Comparison of ENCODE assay signal across 8 cellular contexts in genomic region chr10:104336829-104337526, GRCh38. TPM values are rescaled to one million over a fixed set of nuclear protein-coding genes. Genes with fewer than 3 reads are reported as not detected.
DNase-seq lines count a peak whose midpoint lies in the region; ATAC-seq lines count a peak whose summit lies in the region.

No MANE protein-coding gene starts in this region.

- peak overlapping the region; percentile 92; the same call in 1 of the 2 replicates for H3K9ac ChIP-seq in iPS-20b (ENCODE audit: low read depth, low read length)

- H3K36me3 Mint-ChIP-seq in activated CD4-positive, alpha-beta T cell treated with anti-CD3 and anti-CD28 coated beads for 36 hours (ENCODE audit: low read depth): peaks cover 25% of the 10 kb centered on the region
- H3K36me3 Mint-ChIP-seq in activated T-helper 17 cell treated with anti-CD3 and anti-CD28 coated beads, Interleukin-2, amount 50 U/mL, for 72 hours (ENCODE audit: low read depth): peaks cover 25% of the 10 kb centered on the region

- H3K27me3 ChIP-seq in iPS-20b (ENCODE audit: insufficient read depth, low read length): peaks cover 9% of the 10 kb centered on the region

- H3K9me3 ChIP-seq in iPS-20b (ENCODE audit: insufficient read depth, low read depth, low read length): no peaks in the 10 kb centered on the region

- no peaks in the 10 kb centered on the region for H3K27me3 Mint-ChIP-seq in activated CD4-positive, alpha-beta T cell treated with anti-CD3 and anti-CD28 coated beads for 36 hours
- H3K27me3 Mint-ChIP-seq in activated T-helper 17 cell treated with anti-CD3 and anti-CD28 coated beads, Interleukin-2, amount 50 U/mL, for 72 hours: peaks cover 4% of the 10 kb centered on the region
- peaks cover 9% of the 10 kb centered on the region for H3K27me3 Mint-ChIP-seq in stimulated activated naive CD8-positive, alpha-beta T cell treated with anti-CD3 and anti-CD28 coated beads, Interleukin-15, amount 100 ng/mL, for 72 hours

- peak overlapping the region; percentile 64 for H3K27ac ChIP-seq in iPS-20b (ENCODE audit: low read length)

- CTCF ChIA-PET in activated CD4-positive, alpha-beta T cell treated with anti-CD3 and anti-CD28 coated beads for 36 hours (lab: Charles Lee): interaction anchor here (0.6 to 5.3 kb wide), 10 partner anchors 9 to 74 kb away, joined by 3 to 64 read pairs (median 4); no protein-coding TSS in a partner anchor

- H3K27ac Mint-ChIP-seq in activated CD4-positive, alpha-beta T cell treated with anti-CD3 and anti-CD28 coated beads for 36 hours: peak overlapping the region; percentile 95
- H3K27ac Mint-ChIP-seq in activated T-helper 17 cell treated with anti-CD3 and anti-CD28 coated beads, Interleukin-2, amount 50 U/mL, for 72 hours: peak overlapping the region; percentile 97
- peak overlapping the region; percentile 97 to 100 for H3K27ac Mint-ChIP-seq in stimulated activated naive CD8-positive, alpha-beta T cell treated with anti-CD3 and anti-CD28 coated beads, Interleukin-15, amount 100 ng/mL, for 72 hours

- H3K9me3 Mint-ChIP-seq in activated CD4-positive, alpha-beta T cell treated with anti-CD3 and anti-CD28 coated beads for 36 hours (ENCODE audit: low read depth): no peaks in the 10 kb centered on the region
- H3K9me3 Mint-ChIP-seq in activated T-helper 17 cell treated with anti-CD3 and anti-CD28 coated beads, Interleukin-2, amount 50 U/mL, for 72 hours: no peaks in the 10 kb centered on the region
- no peaks in the 10 kb centered on the region for H3K9me3 Mint-ChIP-seq in stimulated activated naive CD8-positive, alpha-beta T cell treated with anti-CD3 and anti-CD28 coated beads, Interleukin-15, amount 100 ng/mL, for 72 hours

- peaks cover 55% of the 10 kb centered on the region for H3K4me1 Mint-ChIP-seq in activated CD4-positive, alpha-beta T cell treated with anti-CD3 and anti-CD28 coated beads for 36 hours
- peaks cover 25% of the 10 kb centered on the region for H3K4me1 Mint-ChIP-seq in activated T-helper 17 cell treated with anti-CD3 and anti-CD28 coated beads, Interleukin-2, amount 50 U/mL, for 72 hours
- H3K4me1 Mint-ChIP-seq in stimulated activated naive CD8-positive, alpha-beta T cell treated with anti-CD3 and anti-CD28 coated beads, Interleukin-15, amount 100 ng/mL, for 72 hours: peaks cover 68% of the 10 kb centered on the region

- ATAC-seq in activated CD4-positive, alpha-beta T cell treated with anti-CD3 and anti-CD28 coated beads for 36 hours: no peak
- ATAC-seq in HG03135 (IDR thresholded peaks at IDR 0.05; ENCODE audit: unreplicated experiment) (peak; percentile 28), HG03520 (IDR thresholded peaks at IDR 0.05; ENCODE audit: unreplicated experiment) (no peak)
- ATAC-seq in activated T-helper 17 cell treated with anti-CD3 and anti-CD28 coated beads, Interleukin-2, amount 50 U/mL, for 72 hours (replicated peaks): peak; percentile 19
- no peak for ATAC-seq in stimulated activated naive CD8-positive, alpha-beta T cell treated with anti-CD3 and anti-CD28 coated beads, Interleukin-15, amount 100 ng/mL, for 72 hours

- POLR2A ChIA-PET in activated CD4-positive, alpha-beta T cell treated with anti-CD3 and anti-CD28 coated beads for 36 hours (lab: Charles Lee): interaction anchor here (0.9 to 1.6 kb wide), 3 partner anchors 8 to 29 kb away, joined by 3 to 18 read pairs (median 4); no protein-coding TSS in a partner anchor

- peak overlapping the region; percentile 95 for H3K4me3 ChIP-seq in iPS-20b (ENCODE audit: low read length)

- intact Hi-C loops in activated CD4-positive, alpha-beta T cell treated with anti-CD3 and anti-CD28 coated beads for 36 hours (cut with DNase I, micrococcal nuclease): loop anchor here (5.0 kb wide), 2 partner anchors 215 to 420 kb away; partner anchors contain the start of genes SFR1 (in 2 of the 2) and STN1 (in 1 of the 2)

- H3K4me3 Mint-ChIP-seq in activated CD4-positive, alpha-beta T cell treated with anti-CD3 and anti-CD28 coated beads for 36 hours: peak overlapping the region; percentile 93
- peak overlapping the region; percentile 88 for H3K4me3 Mint-ChIP-seq in activated T-helper 17 cell treated with anti-CD3 and anti-CD28 coated beads, Interleukin-2, amount 50 U/mL, for 72 hours
- peak overlapping the region; percentile 90 to 96 for H3K4me3 Mint-ChIP-seq in stimulated activated naive CD8-positive, alpha-beta T cell treated with anti-CD3 and anti-CD28 coated beads, Interleukin-15, amount 100 ng/mL, for 72 hours

- peaks cover 4% of the 10 kb centered on the region; the same call in 1 of the 2 replicates for H3K36me3 ChIP-seq in iPS-20b (ENCODE audit: insufficient read depth, low read depth, low read length)

- no peak for DNase-seq in activated CD4-positive, alpha-beta T cell treated with anti-CD3 and anti-CD28 coated beads for 36 hours
- no peak for DNase-seq in activated CD4-positive, alpha-beta T cell treated with anti-CD3 and anti-CD28 coated beads for 4 hours
- peak in 1 of 2 donors; percentile 16 for DNase-seq in stimulated activated naive CD8-positive, alpha-beta T cell treated with anti-CD3 and anti-CD28 coated beads, Interleukin-15, amount 100 ng/mL, for 72 hours
- no peak for DNase-seq in DMS153 treated with DMSO at 0.1 percent for 48 hours (lab: John Stamatoyannopoulos, UW; ENCODE audit: unreplicated experiment)

- H3K4me1 ChIP-seq in iPS-20b (ENCODE audit: insufficient read depth, low read length): peaks cover 43% of the 10 kb centered on the region

RNA-seq across cellular contexts. Expression of gene ITPRIP, which starts 1.3 kb away (rescaled TPM):
- total RNA-seq in activated CD4-positive, alpha-beta T cell treated with anti-CD3 and anti-CD28 coated beads for 36 hours: 10 to 100 TPM; 20.3 to 21.6 TPM
- 10 to 100 TPM; 10.1 to 19.1 TPM for total RNA-seq in activated T-helper 17 cell treated with anti-CD3 and anti-CD28 coated beads, Interleukin-2, amount 50 U/mL, for 72 hours

RNA-seq across cellular contexts. Expression of gene CFAP58, which starts 16.7 kb away (rescaled TPM):
- total RNA-seq in activated CD4-positive, alpha-beta T cell treated with anti-CD3 and anti-CD28 coated beads for 36 hours: under 1 TPM; 0.60 to 0.64 TPM
- 1 to 10 TPM; 1.3 to 2.2 TPM for total RNA-seq in activated T-helper 17 cell treated with anti-CD3 and anti-CD28 coated beads, Interleukin-2, amount 50 U/mL, for 72 hours

Comparison
In these comparisons a context has a peak if more than half of its experiments do, and no peak if none do; other contexts are left out.
1. ATAC-seq: peak in HG03135 (single experiment) and activated T-helper 17 cell treated with anti-CD3 and anti-CD28 coated beads, Interleukin-2, amount 50 U/mL, for 72 hours (single experiment); none in activated CD4-positive, alpha-beta T cell treated with anti-CD3 and anti-CD28 coated beads for 36 hours (single experiment), stimulated activated naive CD8-positive, alpha-beta T cell treated with anti-CD3 and anti-CD28 coated beads, Interleukin-15, amount 100 ng/mL, for 72 hours (single experiment) and HG03520 (single experiment).
2. Peak in every context shown above with its lines, with median percentiles within 50 percentile points of each other: H3K27ac Mint-ChIP-seq and H3K4me3 Mint-ChIP-seq.